13 cellular contexts compared by ENCODE assay signal in the genomic region with DNA sequence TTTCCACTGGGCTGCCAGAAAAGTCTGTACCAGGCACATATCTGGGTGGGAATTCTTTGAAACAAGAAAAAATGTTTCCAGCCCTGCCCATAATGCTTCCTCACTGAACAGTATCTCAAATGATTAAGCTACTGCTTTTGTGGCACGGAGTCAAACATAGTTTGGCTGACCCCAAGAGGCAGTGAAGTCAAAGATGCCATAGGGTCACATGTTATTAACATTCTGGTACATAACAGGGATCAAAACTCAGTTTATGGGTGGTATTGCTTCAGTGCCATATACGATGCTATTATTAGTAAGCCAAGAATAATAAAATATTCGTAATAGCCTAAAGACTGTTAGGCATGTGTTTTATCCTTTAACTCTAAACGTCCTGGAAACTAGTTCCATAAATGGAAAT.
DNase-seq lines count a peak whose midpoint lies in the region; ATAC-seq and TF ChIP-seq lines count a peak whose summit lies in the region.
"Had no signal": no experiment of that assay in that cellular context is flagged by ENCODE, and none has a peak within 500 bp of the region (broad histone marks: within the 10 kb centered on the region; RNA-seq: fewer than 3 reads in every experiment).

No MANE protein-coding gene starts in this region.

- no peak for TF ChIP-seq CTCF in BJ (IDR thresholded peaks at IDR 0.05; ENCODE audit: insufficient read depth, low read depth, low read length)
- no peak for TF ChIP-seq CTCF in foreskin fibroblast (IDR thresholded peaks at IDR 0.05; ENCODE audit: low read depth, low read length)
- TF ChIP-seq CTCF in psoas muscle (IDR thresholded peaks at IDR 0.05), result no peak
- TF ChIP-seq CTCF in CD14-positive monocyte (IDR thresholded peaks at IDR 0.05), result no peak

- H3K36me3 ChIP-seq in BJ (ENCODE audit: control insufficient read depth, insufficient read depth, low read length) (peaks cover 12% of the 10 kb centered on the region), adipocyte (ENCODE audit: control insufficient read depth, insufficient read depth, low read length, severe bottlenecking) (peaks cover 51% of the 10 kb centered on the region), psoas muscle (ENCODE audit: insufficient read depth in 1 of 2, low read depth in 1 of 2) (peaks cover 0 to 32% of the 10 kb centered on the region in 2 donors)

- peak overlapping the region; percentile 81 for H3K9ac ChIP-seq in adipocyte (ENCODE audit: low read length)

- no peaks in the 10 kb centered on the region for H3K27me3 Mint-ChIP-seq in CD14-positive monocyte (ENCODE audit: low read depth in 3 of 3)
- H3K27me3 Mint-ChIP-seq: CD8-positive, alpha-beta memory T cell; naive B cell had no signal

- H3K4me3 ChIP-seq in BJ (ENCODE audit: low read depth, low read length) (no peak overlapping the region), adipocyte (ENCODE audit: low read length) (no peak overlapping the region), foreskin fibroblast (ENCODE audit: low read depth in 1 of 2, low read length in 2 of 2) (no peak overlapping the region), psoas muscle (no peak overlapping the region)

- peak; percentile 77 for DNase-seq in BJ (ENCODE audit: low read depth)
- DNase-seq in adipocyte (ENCODE audit: low read depth), result peak; percentile 69
- peak; percentile 94 to 96 for DNase-seq in foreskin fibroblast
- DNase-seq in psoas muscle, result no peak
- no peak for DNase-seq in CD14-positive monocyte (ENCODE audit: low spot score)
- DNase-seq in stimulated activated naive CD8-positive, alpha-beta T cell treated with anti-CD3 and anti-CD28 coated beads, Interleukin-15, Interleukin-2, amounts not matched to agents 100 U/mL and 50 U/mL, for 24 hours, result no peak
- no peak for DNase-seq in MV-4-11 (lab: John Stamatoyannopoulos, UW)
- no peak for DNase-seq in NCI-H146 (lab: John Stamatoyannopoulos, UW)
- DNase-seq: activated CD8-positive, alpha-beta T cell treated with anti-CD3 and anti-CD28 coated beads, Interleukin-2, amount 10 ng/mL, durations not matched to agents 7 days and 5 days; CD8-positive, alpha-beta memory T cell; effector memory CD4-positive, alpha-beta T cell; KBM-7; naive B cell had no signal

- ATAC-seq in psoas muscle, result peak in 3 of 4 donors; percentile 25 to 44 (median 41)
- no peak for ATAC-seq in stimulated activated naive CD8-positive, alpha-beta T cell treated with anti-CD3 and anti-CD28 coated beads, Interleukin-15, Interleukin-2, amounts not matched to agents 100 U/mL and 50 U/mL, for 24 hours
- ATAC-seq: activated CD8-positive, alpha-beta T cell treated with anti-CD3 and anti-CD28 coated beads, Interleukin-2, amount 10 ng/mL, durations not matched to agents 7 days and 5 days had no signal

- peaks cover 0 to 2% (median 0%) of the 10 kb centered on the region in 7 donors for H3K9me3 Mint-ChIP-seq in CD14-positive monocyte
- H3K9me3 Mint-ChIP-seq: CD8-positive, alpha-beta memory T cell; naive B cell had no signal

- H3K4me3 Mint-ChIP-seq in CD14-positive monocyte, result no peak overlapping the region
- H3K4me3 Mint-ChIP-seq: activated CD8-positive, alpha-beta T cell treated with anti-CD3 and anti-CD28 coated beads, Interleukin-2, amount 10 ng/mL, durations not matched to agents 7 days and 5 days; CD8-positive, alpha-beta memory T cell; naive B cell had no signal

- 12 to 17% (median 14%) methylated on average over 4 of the region's 4 CpGs for WGBS in psoas muscle, 3 donors

- H3K4me1 Mint-ChIP-seq in CD14-positive monocyte, result no peaks in the 10 kb centered on the region
- H3K4me1 Mint-ChIP-seq: CD8-positive, alpha-beta memory T cell; naive B cell had no signal

- H3K4me1 ChIP-seq in adipocyte (ENCODE audit: control insufficient read depth, insufficient read depth, low read length), result peaks cover 70% of the 10 kb centered on the region
- peaks cover 75% of the 10 kb centered on the region for H3K4me1 ChIP-seq in psoas muscle

- H3K27ac Mint-ChIP-seq in CD14-positive monocyte, result no peak overlapping the region
- H3K27ac Mint-ChIP-seq: activated CD8-positive, alpha-beta T cell treated with anti-CD3 and anti-CD28 coated beads, Interleukin-2, amount 10 ng/mL, durations not matched to agents 7 days and 5 days; naive B cell had no signal

- peak overlapping the region; percentile 58 for H3K27ac ChIP-seq in psoas muscle

- no peaks in the 10 kb centered on the region for H3K9me3 ChIP-seq in adipocyte (ENCODE audit: control insufficient read depth, low read length)
- no peaks in the 10 kb centered on the region for H3K9me3 ChIP-seq in psoas muscle

- intact Hi-C loops in psoas muscle (cut with DNase I) (no loop called here), CD14-positive monocyte (cut with micrococcal nuclease) (no loop called here)

- no peaks in the 10 kb centered on the region for H3K36me3 Mint-ChIP-seq in CD14-positive monocyte

- no peaks in the 10 kb centered on the region for H3K27me3 ChIP-seq in BJ (ENCODE audit: control insufficient read depth, insufficient read depth, low read length)
- H3K27me3 ChIP-seq in adipocyte (replicated peaks; ENCODE audit: control insufficient read depth, insufficient read depth, low read length), result no peaks in the 10 kb centered on the region
- no peaks in the 10 kb centered on the region for H3K27me3 ChIP-seq in psoas muscle (ENCODE audit: insufficient read depth in 3 of 3, low read length in 2 of 3)

- POLR2A ChIA-PET in BJ (lab: Charles Lee), result interaction anchor here (0.6 to 1.0 kb wide), 3 partner anchors 30 to 123 kb away, joined by 3 to 4 read pairs (median 3); no protein-coding TSS in a partner anchor

- CTCF ChIA-PET in BJ (lab: Yijun Ruan, JAX), result no interaction called here

Comparison
In these comparisons a context has a peak if more than half of its experiments do, and no peak if none do; other contexts are left out.
1. DNase-seq: peak in BJ (single experiment), adipocyte (single experiment) and foreskin fibroblast (2 of 2); none in psoas muscle (0 of 2), CD14-positive monocyte (single experiment), stimulated activated naive CD8-positive, alpha-beta T cell treated with anti-CD3 and anti-CD28 coated beads, Interleukin-15, Interleukin-2, amounts not matched to agents 100 U/mL and 50 U/mL, for 24 hours (single experiment), MV-4-11 (single experiment) and NCI-H146 (single experiment).